21 cellular contexts compared by ENCODE assay signal in genomic region chr12:75642226-75642625, GRCh38.
DNase-seq lines count a peak whose midpoint lies in the region; ATAC-seq and TF ChIP-seq lines count a peak whose summit lies in the region.
"Had no signal": no experiment of that assay in that cellular context is flagged by ENCODE, and none has a peak within 500 bp of the region (broad histone marks: within the 10 kb centered on the region; RNA-seq: fewer than 3 reads in every experiment).

No MANE protein-coding gene starts in this region.

- 9 to 14% methylated on average over 1 of the region's 1 CpG for WGBS in esophagus squamous epithelium, 2 donors

- peaks cover 16% of the 10 kb centered on the region for H3K27me3 Mint-ChIP-seq in activated T-cell treated with anti-CD3 and anti-CD28 coated beads, Interleukin-2, amount 50 U/mL, for 72 hours (ENCODE audit: low read depth)
- peaks cover 8% of the 10 kb centered on the region for H3K27me3 Mint-ChIP-seq in stimulated activated naive CD8-positive, alpha-beta T cell treated with anti-CD3 and anti-CD28 coated beads, Interleukin-15, amount 100 ng/mL, for 72 hours

- H3K27me3 ChIP-seq in esophagus squamous epithelium, result no peaks in the 10 kb centered on the region
- H3K27me3 ChIP-seq: gastroesophageal sphincter, stomach had no signal

- no peaks in the 10 kb centered on the region for H3K36me3 Mint-ChIP-seq in activated T-cell treated with anti-CD3 and anti-CD28 coated beads, Interleukin-2, amount 50 U/mL, for 72 hours (ENCODE audit: insufficient read depth in 2 of 2)

- no peaks in the 10 kb centered on the region for H3K36me3 ChIP-seq in esophagus squamous epithelium
- H3K36me3 ChIP-seq: gastroesophageal sphincter, stomach had no signal

- no peak overlapping the region for H3K27ac Mint-ChIP-seq in activated T-cell treated with anti-CD3 and anti-CD28 coated beads, Interleukin-2, amount 50 U/mL, for 72 hours
- no peak overlapping the region for H3K27ac Mint-ChIP-seq in stimulated activated naive CD8-positive, alpha-beta T cell treated with anti-CD3 and anti-CD28 coated beads, Interleukin-15, amount 100 ng/mL, for 72 hours
- H3K27ac Mint-ChIP-seq: CD4-positive, alpha-beta T cell had no signal

- H3K27ac ChIP-seq in esophagus squamous epithelium, result peak overlapping the region in 1 of 4 donors; percentile 77
- H3K27ac ChIP-seq: gastroesophageal sphincter, stomach had no signal

- H3K4me1 ChIP-seq in esophagus squamous epithelium, result peaks cover 0 to 11% (median 5%) of the 10 kb centered on the region in 3 donors
- H3K4me1 ChIP-seq: gastroesophageal sphincter, stomach had no signal

- intact Hi-C loops in esophagus squamous epithelium (cut with DNase I), result no loop called here
- intact Hi-C loops in left ventricle myocardium superior (cut with micrococcal nuclease), result no loop called here

- TF ChIP-seq CTCF in epithelial cell of esophagus (IDR thresholded peaks at IDR 0.05; ENCODE audit: insufficient read depth, low read depth, low read length, missing control alignments) (no peak), esophagus squamous epithelium (IDR thresholded peaks at IDR 0.05) (no peak)

- no peak for TF ChIP-seq POLR2A in esophagus squamous epithelium (IDR thresholded peaks at IDR 0.05)

- no peaks in the 10 kb centered on the region for H3K9me3 Mint-ChIP-seq in activated T-cell treated with anti-CD3 and anti-CD28 coated beads, Interleukin-2, amount 50 U/mL, for 72 hours
- H3K9me3 Mint-ChIP-seq in stimulated activated naive CD8-positive, alpha-beta T cell treated with anti-CD3 and anti-CD28 coated beads, Interleukin-15, amount 100 ng/mL, for 72 hours, result no peaks in the 10 kb centered on the region
- H3K9me3 Mint-ChIP-seq: CD4-positive, alpha-beta T cell had no signal

- H3K4me1 Mint-ChIP-seq in activated T-cell treated with anti-CD3 and anti-CD28 coated beads, Interleukin-2, amount 50 U/mL, for 72 hours (ENCODE audit: low read depth), result peaks cover 35% of the 10 kb centered on the region
- H3K4me1 Mint-ChIP-seq in stimulated activated naive CD8-positive, alpha-beta T cell treated with anti-CD3 and anti-CD28 coated beads, Interleukin-15, amount 100 ng/mL, for 72 hours, result peaks cover 38% of the 10 kb centered on the region

- no peak for DNase-seq in activated T-cell treated with anti-CD3 and anti-CD28 coated beads, Interleukin-2, amount 50 U/mL, for 72 hours
- DNase-seq in activated T-cell treated with anti-CD3 and anti-CD28 coated beads for 4 hours (no peak), NOMO-1 treated with dmso at 0.1 percent for 144 hours (lab: John Stamatoyannopoulos, UW; ENCODE audit: unreplicated experiment) (peak; percentile 15), epithelial cell of esophagus (ENCODE audit: low read depth) (peak; percentile 44), NCI-H1417 (lab: John Stamatoyannopoulos, UW) (no peak), esophagus squamous epithelium (lab: John Stamatoyannopoulos, UW) (no peak), left ventricle myocardium superior (no peak)
- DNase-seq in stimulated activated naive CD8-positive, alpha-beta T cell treated with anti-CD3 and anti-CD28 coated beads, Interleukin-15, amount 100 ng/mL, for 72 hours, result no peak
- DNase-seq: ACHN; activated CD4-positive, alpha-beta T cell treated with anti-CD3 and anti-CD28 coated beads, Interleukin-2, amount 50 U/mL, for 4 hours; CD4-positive, alpha-beta T cell; DMS79 treated with DMSO at 0.1 percent for 48 hours; NCI-H1694; NCI-H446 treated with DMSO at 0.1 percent for 48 hours; OCI-M1; retina; SK-N-SH; stimulated activated CD4-positive, alpha-beta T cell treated with anti-CD3 and anti-CD28 coated beads, Interleukin-15, amount 100 ng/mL, for 24 hours; stomach had no signal

- ATAC-seq in activated T-cell treated with anti-CD3 and anti-CD28 coated beads, Interleukin-2, amount 50 U/mL, for 72 hours (replicated peaks in 1 of 2), result no peak
- ATAC-seq in stimulated activated naive CD8-positive, alpha-beta T cell treated with anti-CD3 and anti-CD28 coated beads, Interleukin-15, amount 100 ng/mL, for 72 hours, result peak; percentile 44
- ATAC-seq in left ventricle myocardium superior, result no peak
- ATAC-seq: gastroesophageal sphincter had no signal

- H3K9me3 ChIP-seq in esophagus squamous epithelium, result no peaks in the 10 kb centered on the region
- H3K9me3 ChIP-seq: gastroesophageal sphincter, SK-N-SH, stomach had no signal

- H3K4me3 Mint-ChIP-seq in activated T-cell treated with anti-CD3 and anti-CD28 coated beads, Interleukin-2, amount 50 U/mL, for 72 hours, result peak overlapping the region; percentile 18 to 46
- no peak overlapping the region for H3K4me3 Mint-ChIP-seq in stimulated activated naive CD8-positive, alpha-beta T cell treated with anti-CD3 and anti-CD28 coated beads, Interleukin-15, amount 100 ng/mL, for 72 hours
- H3K4me3 Mint-ChIP-seq: CD4-positive, alpha-beta T cell; neural crest cell had no signal

- H3K4me3 ChIP-seq in epithelial cell of esophagus (ENCODE audit: low read length), result no peak overlapping the region
- no peak overlapping the region for H3K4me3 ChIP-seq in esophagus squamous epithelium
- H3K4me3 ChIP-seq: gastroesophageal sphincter, stomach had no signal

Comparison
In these comparisons a context has a peak if more than half of its experiments do, and no peak if none do; other contexts are left out.
1. DNase-seq: peak in NOMO-1 treated with dmso at 0.1 percent for 144 hours (single experiment) and epithelial cell of esophagus (single experiment); none in activated T-cell treated with anti-CD3 and anti-CD28 coated beads, Interleukin-2, amount 50 U/mL, for 72 hours (0 of 2), activated T-cell treated with anti-CD3 and anti-CD28 coated beads for 4 hours (single experiment), stimulated activated naive CD8-positive, alpha-beta T cell treated with anti-CD3 and anti-CD28 coated beads, Interleukin-15, amount 100 ng/mL, for 72 hours (0 of 2), NCI-H1417 (0 of 3), esophagus squamous epithelium (single experiment) and left ventricle myocardium superior (single experiment).
2. H3K4me3 Mint-ChIP-seq: peak in activated T-cell treated with anti-CD3 and anti-CD28 coated beads, Interleukin-2, amount 50 U/mL, for 72 hours (2 of 2); none in stimulated activated naive CD8-positive, alpha-beta T cell treated with anti-CD3 and anti-CD28 coated beads, Interleukin-15, amount 100 ng/mL, for 72 hours (0 of 2).